In genomic region chr1:185857447-185857846, GRCh38 we compare ENCODE assay signal across 17 cellular contexts.
DNase-seq lines count a peak whose midpoint lies in the region; ATAC-seq and TF ChIP-seq lines count a peak whose summit lies in the region.
"Had no signal": no experiment of that assay in that cellular context is flagged by ENCODE, and none has a peak within 500 bp of the region (broad histone marks: within the 10 kb centered on the region; RNA-seq: fewer than 3 reads in every experiment).

No MANE protein-coding gene starts in this region.

- H3K27ac Mint-ChIP-seq in activated CD4-positive, alpha-beta memory T cell treated with anti-CD3 and anti-CD28 coated beads for 36 hours: no peak overlapping the region

- CTCF ChIA-PET in A673 (lab: Charles Lee): interaction anchor here (1.2 kb wide), 1 partner anchor 44 kb away, joined by 7 read pairs; no protein-coding TSS in a partner anchor
- CTCF ChIA-PET in activated CD4-positive, alpha-beta memory T cell treated with anti-CD3 and anti-CD28 coated beads for 36 hours (lab: Charles Lee): no interaction called here

- H3K36me3 Mint-ChIP-seq in activated CD4-positive, alpha-beta memory T cell treated with anti-CD3 and anti-CD28 coated beads for 36 hours: no peaks in the 10 kb centered on the region

- POLR2A ChIA-PET in A673 (lab: Charles Lee; ENCODE audit: low non-redundant PET): no interaction called here
- POLR2A ChIA-PET in activated CD4-positive, alpha-beta memory T cell treated with anti-CD3 and anti-CD28 coated beads for 36 hours (lab: Charles Lee): no interaction called here

- H3K9me3 Mint-ChIP-seq in activated CD4-positive, alpha-beta memory T cell treated with anti-CD3 and anti-CD28 coated beads for 36 hours: no peaks in the 10 kb centered on the region

- H3K9ac ChIP-seq in colonic mucosa (ENCODE audit: low read depth in 2 of 2, low read length in 2 of 2): no peak overlapping the region
- H3K9ac ChIP-seq: KMS-11 had no signal

- H3K36me3 ChIP-seq in A673 (ENCODE audit: insufficient read depth, low read length, poor library complexity, severe bottlenecking): no peaks in the 10 kb centered on the region
- no peaks in the 10 kb centered on the region for H3K36me3 ChIP-seq in colonic mucosa
- H3K36me3 ChIP-seq: MG63 had no signal

- ATAC-seq in left colon (peak; percentile 38), GM18909 (IDR thresholded peaks at IDR 0.05; ENCODE audit: poor library complexity, unreplicated experiment) (no peak)

- no peak for DNase-seq in A673 (ENCODE audit: low spot score)
- DNase-seq in M059J (ENCODE audit: low read depth): peak; percentile 21
- no peak for DNase-seq in colonic mucosa
- DNase-seq in left colon: no peak
- DNase-seq in NK-92 treated with Interleukin-12 subunit alpha and Interleukin-12 subunit beta, amount 100 ng/mL, for 24 hours (lab: John Stamatoyannopoulos, UW): no peak
- DNase-seq in activated CD4-positive, alpha-beta memory T cell treated with anti-CD3 and anti-CD28 coated beads for 36 hours: no peak
- no peak for DNase-seq in GDM1 (lab: John Stamatoyannopoulos, UW)
- DNase-seq: COR-L47, DMS79, MG63, NCI-H1092 treated with DMSO at 0.1 percent for 48 hours, NCI-H1694 treated with DMSO at 0.1 percent for 48 hours, NCI-H446 treated with DMSO at 0.1 percent for 48 hours, SIG-M5 had no signal

- no peak overlapping the region for H3K4me3 ChIP-seq in A673 (ENCODE audit: low read depth, low read length, poor library complexity, severe bottlenecking)
- H3K4me3 ChIP-seq in colonic mucosa: no peak overlapping the region
- H3K4me3 ChIP-seq: MG63 had no signal

- intact Hi-C loops in A673 (cut with micrococcal nuclease; ENCODE audit: unreplicated experiment): loop anchor here (10.0 kb wide), 1 partner anchor 57 kb away; no protein-coding TSS in a partner anchor
- intact Hi-C loops in colonic mucosa (cut with DNase I): no loop called here
- intact Hi-C loops in left colon (cut with DNase I, micrococcal nuclease): no loop called here
- intact Hi-C loops in activated CD4-positive, alpha-beta memory T cell treated with anti-CD3 and anti-CD28 coated beads for 36 hours (cut with micrococcal nuclease): no loop called here

- H3K9me3 ChIP-seq in A673 (ENCODE audit: low read depth, low read length, poor library complexity, severe bottlenecking) (no peaks in the 10 kb centered on the region), colonic mucosa (no peaks in the 10 kb centered on the region)
- H3K9me3 ChIP-seq: MG63 had no signal

- no peaks in the 10 kb centered on the region for H3K27me3 ChIP-seq in A673 (replicated peaks; ENCODE audit: insufficient read depth, low read depth, low read length, poor library complexity)
- H3K27me3 ChIP-seq in colonic mucosa: no peaks in the 10 kb centered on the region
- H3K27me3 ChIP-seq: MG63 had no signal

- no TSS peak for BruUV-seq in A673 (replicated peaks; lab: Mats Ljungman, UMichigan)

- H3K27ac ChIP-seq in A673 (ENCODE audit: low read depth, low read length, poor library complexity, severe bottlenecking) (peak overlapping the region; percentile 27), colonic mucosa (peak overlapping the region; percentile 20)
- H3K27ac ChIP-seq: C4-2B, KMS-11 had no signal

- no peak overlapping the region for H3K4me3 Mint-ChIP-seq in activated CD4-positive, alpha-beta memory T cell treated with anti-CD3 and anti-CD28 coated beads for 36 hours

- TF ChIP-seq CTCF in A673 (conservative IDR thresholded peaks at IDR 0.05; ENCODE audit: low read depth, low read length): no peak
- TF ChIP-seq CTCF in colonic mucosa (IDR thresholded peaks at IDR 0.05): no peak

- H3K4me1 Mint-ChIP-seq in activated CD4-positive, alpha-beta memory T cell treated with anti-CD3 and anti-CD28 coated beads for 36 hours (ENCODE audit: low read depth): no peaks in the 10 kb centered on the region

- H3K27me3 Mint-ChIP-seq in activated CD4-positive, alpha-beta memory T cell treated with anti-CD3 and anti-CD28 coated beads for 36 hours: peaks cover 1% of the 10 kb centered on the region

- H3K4me1 ChIP-seq in A673 (ENCODE audit: insufficient read depth, low read length, poor library complexity, severe bottlenecking) (peaks cover 79% of the 10 kb centered on the region), colonic mucosa (no peaks in the 10 kb centered on the region)
